ENCODE assay signal across 23 cellular contexts in genomic region chr7:152854386-152854785, GRCh38.
"Had no signal": no experiment of that assay in that cellular context is flagged by ENCODE, and none has a peak within 500 bp of the region (broad histone marks: within the 10 kb centered on the region; RNA-seq: fewer than 3 reads in every experiment).

No MANE protein-coding gene starts in this region.

- H3K4me3 Mint-ChIP-seq: dendritic cell treated with granulocyte-macrophage colony-stimulating factor and Interleukin-4, amounts not matched to agents 40 ng/mL and 50 ng/mL, for 4 days; effector memory CD8-positive, alpha-beta T cell; endodermal cell; immature natural killer cell; mesothelial cell of epicardium; naive B cell had no signal

- H3K36me3 ChIP-seq: colonic mucosa had no signal

- H3K4me1 ChIP-seq: colonic mucosa, esophagus squamous epithelium, heart right ventricle, left ventricle myocardium inferior, lower lobe of right lung had no signal

- H3K27ac ChIP-seq: colonic mucosa, epithelial cell of prostate, esophagus squamous epithelium, gastrocnemius medialis, heart right ventricle, left ventricle myocardium inferior, lower lobe of right lung had no signal

- H3K4me1 Mint-ChIP-seq: endodermal cell, immature natural killer cell, mesothelial cell of epicardium had no signal

- H3K9me3 ChIP-seq: colonic mucosa, esophagus squamous epithelium, gastrocnemius medialis, heart right ventricle, left ventricle myocardium inferior, lower lobe of right lung, mucosa of descending colon had no signal

- H3K27ac Mint-ChIP-seq: dendritic cell treated with granulocyte-macrophage colony-stimulating factor and Interleukin-4, amounts not matched to agents 40 ng/mL and 50 ng/mL, for 4 days; effector memory CD8-positive, alpha-beta T cell; endodermal cell; immature natural killer cell; mesothelial cell of epicardium; naive B cell had no signal

- H3K27me3 ChIP-seq: colonic mucosa, esophagus squamous epithelium, gastrocnemius medialis, heart right ventricle had no signal

- H3K4me3 ChIP-seq: colonic mucosa, esophagus squamous epithelium, gastrocnemius medialis, heart right ventricle, left ventricle myocardium inferior, lower lobe of right lung, mucosa of descending colon had no signal

- DNase-seq: colonic mucosa; cortex of kidney; effector CD8-positive, alpha-beta T cell; effector memory CD8-positive, alpha-beta T cell; endodermal cell; erythroblast; esophagus squamous epithelium; foreskin fibroblast; foreskin melanocyte; gastrocnemius medialis; glutamatergic neuron; heart right ventricle; hypothalamus; immature natural killer cell; left colon; left ventricle myocardium inferior; lower lobe of right lung; mesenchymal stem cell; mucosa of descending colon; naive B cell had no signal

- H3K9me3 Mint-ChIP-seq: dendritic cell treated with granulocyte-macrophage colony-stimulating factor and Interleukin-4, amounts not matched to agents 40 ng/mL and 50 ng/mL, for 4 days; effector memory CD8-positive, alpha-beta T cell; endodermal cell; immature natural killer cell; mesothelial cell of epicardium; naive B cell had no signal

- H3K27me3 Mint-ChIP-seq: dendritic cell treated with granulocyte-macrophage colony-stimulating factor and Interleukin-4, amounts not matched to agents 40 ng/mL and 50 ng/mL, for 4 days; effector memory CD8-positive, alpha-beta T cell; naive B cell had no signal
